Comparison of ENCODE assay signal across 9 cellular contexts in genomic region chr7:158816995-158817394, GRCh38. TPM values are rescaled to one million over a fixed set of nuclear protein-coding genes. Genes with fewer than 3 reads are reported as not detected.
DNase-seq lines count a peak whose midpoint lies in the region; ATAC-seq and TF ChIP-seq lines count a peak whose summit lies in the region.
"Had no signal": no experiment of that assay in that cellular context is flagged by ENCODE, and none has a peak within 500 bp of the region (broad histone marks: within the 10 kb centered on the region; RNA-seq: fewer than 3 reads in every experiment).

No MANE protein-coding gene starts in this region.

- no peaks in the 10 kb centered on the region for H4K20me1 ChIP-seq in PC-3 (ENCODE audit: low read length)

- peaks cover 0 to 4% of the 10 kb centered on the region in 2 donors for H3K27me3 Mint-ChIP-seq in CD8-positive, alpha-beta memory T cell

- ATAC-seq in PC-3, result no peak
- ATAC-seq in psoas muscle, result no peak
- ATAC-seq in GM18867 (IDR thresholded peaks at IDR 0.05; ENCODE audit: unreplicated experiment), result no peak
- no peak for ATAC-seq in GM21381 (IDR thresholded peaks at IDR 0.05; ENCODE audit: unreplicated experiment)

- peak overlapping the region; percentile 89 to 100 (median 98) for H3K27ac Mint-ChIP-seq in CD8-positive, alpha-beta memory T cell

- CTCF ChIA-PET in CD8-positive, alpha-beta memory T cell (lab: Charles Lee), result interaction anchor here (1.5 kb wide), 1 partner anchor 13 kb away, joined by 5 read pairs; the partner anchor contains the start of gene ESYT2
- CTCF ChIA-PET in PC-3 (lab: Charles Lee), result no interaction called here
- CTCF ChIA-PET in HEK293T (lab: Yijun Ruan, JAX), result no interaction called here

- H3K79me2 ChIP-seq in PC-3 (ENCODE audit: low read length), result peaks cover 87% of the 10 kb centered on the region

- no peaks in the 10 kb centered on the region for H3K27me3 ChIP-seq in CD8-positive, alpha-beta memory T cell (ENCODE audit: insufficient read depth, low read length, poor library complexity, severe bottlenecking)
- no peaks in the 10 kb centered on the region for H3K27me3 ChIP-seq in PC-3 (ENCODE audit: low read length)
- no peaks in the 10 kb centered on the region for H3K27me3 ChIP-seq in esophagus (ENCODE audit: control insufficient read depth in 1 of 2, insufficient read depth in 2 of 2, low read length in 2 of 2)
- H3K27me3 ChIP-seq in psoas muscle (ENCODE audit: insufficient read depth in 3 of 3, low read length in 2 of 3), result no peaks in the 10 kb centered on the region
- H3K27me3 ChIP-seq: cardiac muscle cell had no signal

- peak overlapping the region; percentile 80 for H3K9ac ChIP-seq in PC-3 (ENCODE audit: low read length)

- POLR2A ChIA-PET in CD8-positive, alpha-beta memory T cell (lab: Charles Lee), result no interaction called here
- POLR2A ChIA-PET in PC-3 (lab: Charles Lee; ENCODE audit: unreplicated experiment), result interaction anchor here (0.6 kb wide), 2 partner anchors 47 to 57 kb away, joined by 3 to 7 read pairs; no protein-coding TSS in a partner anchor
- POLR2A ChIA-PET in HEK293T (lab: Yijun Ruan, JAX), result interaction anchor here (1.0 kb wide), 1 partner anchor 112 kb away, joined by 3 read pairs; the partner anchor contains the start of gene NCAPG2

- no peak overlapping the region for H3K27ac ChIP-seq in CD8-positive, alpha-beta memory T cell (ENCODE audit: low read depth, low read length)
- peak overlapping the region; percentile 99 for H3K27ac ChIP-seq in PC-3 (ENCODE audit: low read length)
- peak overlapping the region; percentile 60 to 89 for H3K27ac ChIP-seq in esophagus (ENCODE audit: low read depth in 2 of 2, low read length in 1 of 2)
- peak overlapping the region; percentile 95 for H3K27ac ChIP-seq in psoas muscle
- H3K27ac ChIP-seq: cardiac muscle cell had no signal

- TF ChIP-seq CTCF in PC-3 (conservative IDR thresholded peaks at IDR 0.05; ENCODE audit: low read depth, low read length) (peak; percentile 26; the same call in 1 of the 2 replicates), psoas muscle (IDR thresholded peaks at IDR 0.05) (no peak)

- no peaks in the 10 kb centered on the region for H3K9me3 ChIP-seq in CD8-positive, alpha-beta memory T cell (ENCODE audit: low read length)
- H3K9me3 ChIP-seq in PC-3 (ENCODE audit: low read length), result no peaks in the 10 kb centered on the region
- no peaks in the 10 kb centered on the region for H3K9me3 ChIP-seq in esophagus (ENCODE audit: control insufficient read depth in 2 of 2, insufficient read depth in 1 of 2, low read depth in 1 of 2, low read length in 1 of 2)
- H3K9me3 ChIP-seq in psoas muscle, result no peaks in the 10 kb centered on the region

- peaks cover 4 to 12% (median 6%) of the 10 kb centered on the region in 3 donors for H3K36me3 Mint-ChIP-seq in CD8-positive, alpha-beta memory T cell

- no peak overlapping the region for H2AFZ ChIP-seq in PC-3 (ENCODE audit: low read length)

- no peaks in the 10 kb centered on the region for H3K9me2 ChIP-seq in PC-3 (replicated peaks; ENCODE audit: low read length)

- DNase-seq in CD8-positive, alpha-beta memory T cell, result peak in 1 of 5 donors; percentile 41
- DNase-seq in PC-3 (peak; percentile 86), psoas muscle (no peak), NCI-H82 (lab: John Stamatoyannopoulos, UW) (no peak), HEK293T (ENCODE audit: extremely low spot score) (no peak)

- peaks cover 0 to 2% (median 0%) of the 10 kb centered on the region in 5 donors for H3K9me3 Mint-ChIP-seq in CD8-positive, alpha-beta memory T cell

- BruUV-seq in PC-3 (replicated peaks; lab: Mats Ljungman, UMichigan), result no TSS peak

- no peaks in the 10 kb centered on the region for H3K36me3 ChIP-seq in CD8-positive, alpha-beta memory T cell (ENCODE audit: insufficient read depth, low read length)
- H3K36me3 ChIP-seq in PC-3 (ENCODE audit: low read depth, low read length) (no peaks in the 10 kb centered on the region), esophagus (ENCODE audit: control insufficient read depth in 2 of 2, insufficient read depth in 2 of 2, low read length in 1 of 2) (no peaks in the 10 kb centered on the region), psoas muscle (ENCODE audit: insufficient read depth in 1 of 2, low read depth in 1 of 2) (no peaks in the 10 kb centered on the region)
- H3K36me3 ChIP-seq: cardiac muscle cell had no signal

- H3K4me1 ChIP-seq in CD8-positive, alpha-beta memory T cell (ENCODE audit: insufficient read depth, low read length), result peaks cover 97% of the 10 kb centered on the region
- H3K4me1 ChIP-seq in PC-3 (ENCODE audit: insufficient read depth, low read length) (peaks cover 56% of the 10 kb centered on the region), esophagus (ENCODE audit: control insufficient read depth in 2 of 2, insufficient read depth in 2 of 2, low read length in 1 of 2) (peaks cover 4 to 28% of the 10 kb centered on the region in 2 donors), psoas muscle (peaks cover 69% of the 10 kb centered on the region)

- peaks cover 96 to 100% (median 99%) of the 10 kb centered on the region in 3 donors for H3K4me1 Mint-ChIP-seq in CD8-positive, alpha-beta memory T cell

- peak overlapping the region; percentile 16 for H3K4me3 ChIP-seq in CD8-positive, alpha-beta memory T cell (ENCODE audit: low read length)
- H3K4me3 ChIP-seq in PC-3 (ENCODE audit: low read length) (peak overlapping the region; percentile 67; the same call in 1 of the 2 replicates), esophagus (ENCODE audit: low read depth in 1 of 2, low read length in 2 of 2) (no peak overlapping the region), psoas muscle (peak overlapping the region; percentile 23)
- H3K4me3 ChIP-seq: cardiac muscle cell had no signal

- peaks cover 23% of the 10 kb centered on the region for H3F3A ChIP-seq in PC-3 (ENCODE audit: low read length, unreplicated experiment)

- H3K4me3 Mint-ChIP-seq in CD8-positive, alpha-beta memory T cell, result peak overlapping the region; percentile 12 to 85 (median 63)

- peak overlapping the region; percentile 80 for H3K4me2 ChIP-seq in PC-3 (ENCODE audit: low read length)

- intact Hi-C loops in PC-3 (cut with micrococcal nuclease) (loop anchor here (5.0 to 10.0 kb wide), 2 partner anchors 115 to 158 kb away; partner anchors contain the start of gene NCAPG2), psoas muscle (cut with DNase I) (loop anchor here in 1 of 2 donors (5.0 kb wide), 1 partner anchor 35 kb away; no protein-coding TSS in a partner anchor)

- 42 to 46% methylated on average over 2 of the region's 2 CpGs for WGBS in esophagus, 2 donors
- WGBS in psoas muscle, 3 donors, result 29 to 36% (median 29%) methylated on average over 2 of the region's 2 CpGs

TF ChIP-seq in HEK293T, 16 proteins besides CTCF, POLR2A, EP300 and RAD21:
- TF ChIP-seq FOXK2 (IDR thresholded peaks at IDR 0.05), result no peak
- TF ChIP-seq PKNOX1 (IDR thresholded peaks at IDR 0.05), result no peak
- TF ChIP-seq ZNF384 (IDR thresholded peaks at IDR 0.05), result no peak
- no peak for TF ChIP-seq ARNT (IDR thresholded peaks at IDR 0.05)
- no peak for TF ChIP-seq BHLHE40 (IDR thresholded peaks at IDR 0.05; ENCODE audit: borderline replicate concordance)
- TF ChIP-seq NFRKB (IDR thresholded peaks at IDR 0.05), result no peak
- no peak for TF ChIP-seq FOXM1 (IDR thresholded peaks at IDR 0.05; ENCODE audit: borderline replicate concordance)
- no peak for TF ChIP-seq FOXA1 (IDR thresholded peaks at IDR 0.05)

RNA-seq across cellular contexts. Expression of gene ESYT2, which starts 12.3 kb away (rescaled TPM):
- total RNA-seq in CD8-positive, alpha-beta memory T cell, result 10 to 100 TPM; 55.6 to 56.1 TPM
- 99.4 TPM for polyA plus RNA-seq in CD8-positive, alpha-beta memory T cell
- total RNA-seq in PC-3 (2014; rRNA removed), result 76.1 and 78.0 TPM in 2 replicates
- 10 to 100 TPM; 25.4 to 28.9 TPM for polyA plus RNA-seq in esophagus
- 10 to 100 TPM; 35.9 to 63.4 (median 54.1) TPM for total RNA-seq in psoas muscle
- polyA plus RNA-seq in psoas muscle, result 10 to 100 TPM; 27.5 to 44.0 (median 28.5) TPM

RNA-seq across cellular contexts. Expression of gene DYNC2I1, which starts 39.4 kb away (rescaled TPM):
- total RNA-seq in CD8-positive, alpha-beta memory T cell, result 10 to 100 TPM in 1 of 2 experiments, 1 to 10 TPM in 1; 9.8 to 10.6 TPM
- polyA plus RNA-seq in CD8-positive, alpha-beta memory T cell, result 22.7 TPM
- total RNA-seq in PC-3 (2014; rRNA removed) (12.2 and 18.8 TPM in 2 replicates), psoas muscle (10 to 100 TPM; 11.1 to 23.6 (median 18.2) TPM)
- polyA plus RNA-seq in esophagus (10 to 100 TPM in 1 of 2 donors, 1 to 10 TPM in 1; 6.0 to 12.5 TPM), psoas muscle (10 to 100 TPM in 2 of 3 donors, 1 to 10 TPM in 1; 9.7 to 18.1 (median 10.0) TPM)

Comparison
In these comparisons a context has a peak if more than half of its experiments do, and no peak if none do; other contexts are left out.
1. H3K4me3 ChIP-seq: peak in CD8-positive, alpha-beta memory T cell (single experiment), PC-3 (single experiment) and psoas muscle (single experiment); none in esophagus (0 of 2).